In the genomic region with DNA sequence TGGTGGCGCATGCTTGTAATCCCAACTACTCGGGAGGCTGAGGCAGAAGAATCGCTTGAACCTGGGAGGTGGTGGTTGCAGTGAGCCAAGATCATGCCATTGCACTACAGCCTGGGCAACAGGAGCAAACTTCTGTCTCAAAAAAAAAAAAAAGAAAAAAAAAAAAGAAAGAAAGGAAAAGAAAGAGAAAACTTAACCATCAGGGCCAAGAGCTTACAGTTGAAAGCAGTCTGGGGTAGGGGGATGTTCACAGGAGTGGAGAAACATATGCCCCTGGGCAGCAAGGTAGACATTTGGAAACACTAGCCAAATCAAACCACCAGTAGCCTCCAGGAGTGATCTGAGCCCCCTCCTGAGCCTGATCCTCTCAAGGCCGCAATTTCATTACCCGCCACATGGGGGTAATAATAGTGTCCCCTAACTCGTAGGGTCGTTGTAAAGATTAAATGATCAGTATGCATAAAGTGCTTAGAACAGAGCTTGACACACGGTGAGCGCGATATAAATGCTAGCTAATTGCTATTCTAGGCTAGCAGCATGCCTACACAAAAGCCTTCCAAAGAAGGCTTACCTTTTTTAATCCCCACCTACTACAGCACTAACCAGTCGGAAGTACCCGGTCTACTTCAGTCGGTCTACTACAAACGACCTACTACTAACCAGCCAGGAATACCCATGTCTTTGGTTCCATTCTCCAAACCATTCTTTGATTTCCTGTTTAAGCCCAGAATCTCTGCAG, we compare ENCODE assay signal across 10 cellular contexts.
DNase-seq lines count a peak whose midpoint lies in the region; ATAC-seq and TF ChIP-seq lines count a peak whose summit lies in the region.
"Had no signal": no experiment of that assay in that cellular context is flagged by ENCODE, and none has a peak within 500 bp of the region (broad histone marks: within the 10 kb centered on the region; RNA-seq: fewer than 3 reads in every experiment).

No MANE protein-coding gene starts in this region.

- in situ Hi-C loops in Panc1 (cut with HindIII; ENCODE audit: low pct_unique_long_range_greater_than_20kb, low sequenced_read_pairs) = no loop called here

- H3K4me3 ChIP-seq in Panc1 (ENCODE audit: low read depth in 2 of 2, low read length in 2 of 2) = peak overlapping the region; percentile 69 to 78; a peak in 3 of 4 replicates
- no peak overlapping the region for H3K4me3 ChIP-seq in fibroblast of pulmonary artery (replicated peaks; ENCODE audit: low read depth, low read length)

- no peak for ATAC-seq in activated CD8-positive, alpha-beta T cell treated with anti-CD3 and anti-CD28 coated beads for 36 hours
- no peak for ATAC-seq in activated CD8-positive, alpha-beta T cell treated with anti-CD3 and anti-CD28 coated beads, Interleukin-2, amount 10 ng/mL, durations not matched to agents 7 days and 5 days
- no peak for ATAC-seq in Panc1
- no peak for ATAC-seq in natural killer cell
- no peak for ATAC-seq in HG02798 (IDR thresholded peaks at IDR 0.05; ENCODE audit: poor library complexity, unreplicated experiment)

- POLR2A ChIA-PET in activated CD8-positive, alpha-beta T cell treated with anti-CD3 and anti-CD28 coated beads for 36 hours (lab: Charles Lee) = no interaction called here
- POLR2A ChIA-PET in activated CD8-positive, alpha-beta T cell treated with anti-CD3 and anti-CD28 coated beads, Interleukin-2, amount 10 ng/mL, durations not matched to agents 7 days and 5 days (lab: Charles Lee) = no interaction called here
- POLR2A ChIA-PET in Panc1 (lab: Charles Lee) = no interaction called here

- H3K27me3 Mint-ChIP-seq in activated CD8-positive, alpha-beta T cell treated with anti-CD3 and anti-CD28 coated beads for 36 hours = peaks cover 49% of the 10 kb centered on the region
- H3K27me3 Mint-ChIP-seq in activated CD8-positive, alpha-beta T cell treated with anti-CD3 and anti-CD28 coated beads, Interleukin-2, amount 10 ng/mL, durations not matched to agents 7 days and 5 days (ENCODE audit: low read depth) = peaks cover 38% of the 10 kb centered on the region
- H3K27me3 Mint-ChIP-seq in type B pancreatic cell = peaks cover 33% of the 10 kb centered on the region
- H3K27me3 Mint-ChIP-seq in natural killer cell (ENCODE audit: low read depth in 2 of 2) = peaks cover 36 to 37% of the 10 kb centered on the region in 2 donors

- no peaks in the 10 kb centered on the region for H3K27me3 ChIP-seq in Panc1 (ENCODE audit: control insufficient read depth, insufficient read depth, low read length)

- CTCF ChIA-PET in activated CD8-positive, alpha-beta T cell treated with anti-CD3 and anti-CD28 coated beads for 36 hours (lab: Charles Lee) = interaction anchor here (1.4 kb wide), 1 partner anchor 8 kb away, joined by 5 read pairs; no protein-coding TSS in a partner anchor
- CTCF ChIA-PET in activated CD8-positive, alpha-beta T cell treated with anti-CD3 and anti-CD28 coated beads, Interleukin-2, amount 10 ng/mL, durations not matched to agents 7 days and 5 days (lab: Charles Lee) = no interaction called here
- CTCF ChIA-PET in Panc1 (lab: Charles Lee) = interaction anchor here (0.6 kb wide), 1 partner anchor 113 kb away, joined by 3 read pairs; no protein-coding TSS in a partner anchor

- peak overlapping the region; percentile 74 for H3K27ac ChIP-seq in Panc1 (ENCODE audit: low read length)

- TF ChIP-seq CTCF in activated CD8-positive, alpha-beta T cell treated with anti-CD3 and anti-CD28 coated beads for 36 hours (IDR thresholded peaks at IDR 0.05) = peak; percentile 54
- TF ChIP-seq CTCF in Panc1 (IDR thresholded peaks at IDR 0.05) (peak; percentile 67), fibroblast of pulmonary artery (IDR thresholded peaks at IDR 0.05; ENCODE audit: low read length, missing control alignments) (peak; percentile 36), type B pancreatic cell (conservative IDR thresholded peaks at IDR 0.05) (peak; percentile 71), natural killer cell (IDR thresholded peaks at IDR 0.05) (no peak)

- DNase-seq in activated CD8-positive, alpha-beta T cell treated with anti-CD3 and anti-CD28 coated beads for 36 hours = peak; percentile 29
- no peak for DNase-seq in activated CD8-positive, alpha-beta T cell treated with anti-CD3 and anti-CD28 coated beads, Interleukin-2, amount 10 ng/mL, durations not matched to agents 7 days and 5 days
- DNase-seq in Panc1 (ENCODE audit: low read depth, low spot score) (no peak), fibroblast of pulmonary artery (ENCODE audit: low read depth) (no peak), type B pancreatic cell (ENCODE audit: extremely low spot score, unreplicated experiment) (no peak), natural killer cell (no peak), SHP77 treated with DMSO at 0.1 percent for 48 hours (lab: John Stamatoyannopoulos, UW) (no peak)
- DNase-seq: activated naive CD4-positive, alpha-beta T cell had no signal

- H3K9me3 ChIP-seq in Panc1 (ENCODE audit: control insufficient read depth, insufficient read depth, low read depth, low read length) = no peaks in the 10 kb centered on the region

- H3K4me1 Mint-ChIP-seq in activated CD8-positive, alpha-beta T cell treated with anti-CD3 and anti-CD28 coated beads for 36 hours (ENCODE audit: low read depth) = peaks cover 5% of the 10 kb centered on the region
- peaks cover 5% of the 10 kb centered on the region for H3K4me1 Mint-ChIP-seq in activated CD8-positive, alpha-beta T cell treated with anti-CD3 and anti-CD28 coated beads, Interleukin-2, amount 10 ng/mL, durations not matched to agents 7 days and 5 days (ENCODE audit: low read depth)
- H3K4me1 Mint-ChIP-seq in type B pancreatic cell (ENCODE audit: unreplicated experiment) (peaks cover 20% of the 10 kb centered on the region), natural killer cell (no peaks in the 10 kb centered on the region)

- H3K4me1 ChIP-seq in Panc1 (ENCODE audit: control insufficient read depth, insufficient read depth, low read length) = peaks cover 51% of the 10 kb centered on the region

- intact Hi-C loops in activated CD8-positive, alpha-beta T cell treated with anti-CD3 and anti-CD28 coated beads for 36 hours (cut with micrococcal nuclease) = no loop called here
- intact Hi-C loops in Panc1 (cut with micrococcal nuclease; ENCODE audit: unreplicated experiment) = loop anchor here (5.0 to 10.0 kb wide), 3 partner anchors 93 to 353 kb away; a partner anchor contains a TSS
- intact Hi-C loops in natural killer cell (cut with micrococcal nuclease) = no loop called here

- H3K27ac Mint-ChIP-seq in activated CD8-positive, alpha-beta T cell treated with anti-CD3 and anti-CD28 coated beads for 36 hours = no peak overlapping the region
- no peak overlapping the region for H3K27ac Mint-ChIP-seq in activated CD8-positive, alpha-beta T cell treated with anti-CD3 and anti-CD28 coated beads, Interleukin-2, amount 10 ng/mL, durations not matched to agents 7 days and 5 days
- H3K27ac Mint-ChIP-seq in type B pancreatic cell (peak overlapping the region; percentile 64), natural killer cell (no peak overlapping the region)
- H3K27ac Mint-ChIP-seq: stimulated activated naive CD8-positive, alpha-beta T cell treated with anti-CD3 and anti-CD28 coated beads, Interleukin-15, Interleukin-2, amounts not matched to agents 100 ng/mL and 50 ng/mL, for 24 hours had no signal

- no TSS peak for BruUV-seq in Panc1 (replicated peaks; lab: Mats Ljungman, UMichigan)

- no peaks in the 10 kb centered on the region for H3K9me3 Mint-ChIP-seq in activated CD8-positive, alpha-beta T cell treated with anti-CD3 and anti-CD28 coated beads for 36 hours
- no peaks in the 10 kb centered on the region for H3K9me3 Mint-ChIP-seq in activated CD8-positive, alpha-beta T cell treated with anti-CD3 and anti-CD28 coated beads, Interleukin-2, amount 10 ng/mL, durations not matched to agents 7 days and 5 days (ENCODE audit: insufficient read depth)
- no peaks in the 10 kb centered on the region for H3K9me3 Mint-ChIP-seq in type B pancreatic cell
- H3K9me3 Mint-ChIP-seq in natural killer cell = no peaks in the 10 kb centered on the region
- H3K9me3 Mint-ChIP-seq: stimulated activated naive CD8-positive, alpha-beta T cell treated with anti-CD3 and anti-CD28 coated beads, Interleukin-15, Interleukin-2, amounts not matched to agents 100 ng/mL and 50 ng/mL, for 24 hours had no signal

- no peak overlapping the region for H3K4me3 Mint-ChIP-seq in activated CD8-positive, alpha-beta T cell treated with anti-CD3 and anti-CD28 coated beads for 36 hours
- no peak overlapping the region for H3K4me3 Mint-ChIP-seq in activated CD8-positive, alpha-beta T cell treated with anti-CD3 and anti-CD28 coated beads, Interleukin-2, amount 10 ng/mL, durations not matched to agents 7 days and 5 days
- H3K4me3 Mint-ChIP-seq in type B pancreatic cell (peak overlapping the region; percentile 94), natural killer cell (no peak overlapping the region)
- H3K4me3 Mint-ChIP-seq: stimulated activated naive CD8-positive, alpha-beta T cell treated with anti-CD3 and anti-CD28 coated beads, Interleukin-15, Interleukin-2, amounts not matched to agents 100 ng/mL and 50 ng/mL, for 24 hours had no signal

- peaks cover 2% of the 10 kb centered on the region for H3K36me3 ChIP-seq in Panc1 (ENCODE audit: control insufficient read depth, insufficient read depth, low read length)

- no peaks in the 10 kb centered on the region for H3K36me3 Mint-ChIP-seq in activated CD8-positive, alpha-beta T cell treated with anti-CD3 and anti-CD28 coated beads for 36 hours (ENCODE audit: low read depth)
- no peaks in the 10 kb centered on the region for H3K36me3 Mint-ChIP-seq in activated CD8-positive, alpha-beta T cell treated with anti-CD3 and anti-CD28 coated beads, Interleukin-2, amount 10 ng/mL, durations not matched to agents 7 days and 5 days (ENCODE audit: low read depth)
- H3K36me3 Mint-ChIP-seq in type B pancreatic cell (peaks cover 12% of the 10 kb centered on the region), natural killer cell (no peaks in the 10 kb centered on the region)
